ENCODE assay signal across 12 cellular contexts in the genomic region with DNA sequence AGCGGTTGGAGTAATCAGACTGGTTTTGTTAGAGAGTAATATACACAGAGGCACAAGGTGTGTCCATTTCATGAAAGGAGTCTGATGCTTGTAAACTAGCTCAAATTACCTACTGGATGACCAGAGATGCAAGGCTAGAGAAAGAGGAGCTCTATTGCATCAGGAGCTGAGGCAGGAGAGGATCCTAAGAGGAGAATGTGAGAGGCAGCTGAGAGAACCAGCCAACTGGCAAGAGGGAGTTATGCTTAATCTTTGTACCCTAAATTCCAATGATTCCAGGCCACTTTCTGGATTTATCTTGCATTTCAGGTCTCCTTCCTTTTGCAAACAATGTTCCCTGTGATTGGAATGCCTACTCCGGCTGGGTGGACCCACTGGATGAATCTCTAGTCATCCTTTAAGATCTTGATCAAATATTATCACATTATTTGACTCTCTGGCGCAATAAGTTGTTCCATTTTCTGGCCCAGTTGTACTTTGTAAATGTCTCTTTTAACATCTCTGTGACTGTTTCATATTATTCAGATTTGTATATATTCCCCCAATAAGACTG. TPM values are rescaled to one million over a fixed set of nuclear protein-coding genes. Genes with fewer than 3 reads are reported as not detected.
DNase-seq lines count a peak whose midpoint lies in the region; ATAC-seq, FAIRE-seq and TF ChIP-seq lines count a peak whose summit lies in the region.
"Had no signal": no experiment of that assay in that cellular context is flagged by ENCODE, and none has a peak within 500 bp of the region (broad histone marks: within the 10 kb centered on the region; RNA-seq: fewer than 3 reads in every experiment).

No MANE protein-coding gene starts in this region.

- peak; percentile 93 to 98 for ATAC-seq in A549
- ATAC-seq in left lung, result peak; percentile 71
- ATAC-seq in sciatic nerve, result no peak
- ATAC-seq in psoas muscle, result no peak
- ATAC-seq: activated T-helper 17 cell treated with anti-CD3 and anti-CD28 coated beads, Interleukin-2, amount 50 U/mL, for 72 hours had no signal

- TF ChIP-seq RAD21 in A549 (conservative IDR thresholded peaks at IDR 0.05 in 1 of 2, IDR thresholded peaks at IDR 0.05 in 1 of 2), result peak in 1 of 2 experiments; percentile 60; a peak in 3 of 5 replicates

- H3K4me3 ChIP-seq in A549, result no peak overlapping the region; the same call in 2 of the 3 replicates
- peak overlapping the region; percentile 12 for H3K4me3 ChIP-seq in adipocyte (ENCODE audit: low read length)
- no peak overlapping the region for H3K4me3 ChIP-seq in left lung
- no peak overlapping the region for H3K4me3 ChIP-seq in HAP-1
- H3K4me3 ChIP-seq in psoas muscle, result no peak overlapping the region
- H3K4me3 ChIP-seq: vagina had no signal

- 14% methylated on average over 3 of the region's 3 CpGs for WGBS in A549 (ENCODE audit: missing lambda C conversion rate)
- 80 to 85% (median 82%) methylated on average over 3 of the region's 3 CpGs for WGBS in psoas muscle, 3 donors

- intact Hi-C loops in left lung (cut with DNase I) (no loop called here), sciatic nerve (cut with DNase I) (no loop called here), psoas muscle (cut with DNase I) (no loop called here)

- H3K4me1 ChIP-seq in A549 (peaks cover 66% of the 10 kb centered on the region), adipocyte (ENCODE audit: control insufficient read depth, insufficient read depth, low read length) (peaks cover 11% of the 10 kb centered on the region), left lung (peaks cover 8 to 42% of the 10 kb centered on the region in 2 donors), HAP-1 (no peaks in the 10 kb centered on the region), psoas muscle (no peaks in the 10 kb centered on the region)
- H3K4me1 ChIP-seq: vagina had no signal

- peak overlapping the region; percentile 22 for H3K9ac ChIP-seq in adipocyte (ENCODE audit: low read length)

- FAIRE-seq in A549 (lab: Jason Lieb, UNC), result peak; percentile 94

- TF ChIP-seq CTCF in A549 (IDR thresholded peaks at IDR 0.05), result no peak
- no peak for TF ChIP-seq CTCF in left lung (IDR thresholded peaks at IDR 0.05)
- no peak for TF ChIP-seq CTCF in psoas muscle (IDR thresholded peaks at IDR 0.05)

- DNase-seq in A549 (ENCODE audit: low read depth in 1 of 2, low spot score in 1 of 2) (peak; percentile 33 to 93), HuH-7 (ENCODE audit: low spot score) (peak; percentile 16), adipocyte (ENCODE audit: low read depth) (peak; percentile 65), left lung (no peak), NCI-H1436 treated with DMSO at 0.1 percent for 48 hours (lab: John Stamatoyannopoulos, UW) (no peak), sciatic nerve (ENCODE audit: low spot score) (no peak), HAP-1 (ENCODE audit: low spot score in 2 of 2) (no peak), psoas muscle (no peak)
- DNase-seq: endodermal cell, hippocampal formation had no signal

- POLR2A ChIA-PET in A549 (lab: Yijun Ruan, JAX), result interaction anchor here (0.9 to 2.3 kb wide), 5 partner anchors 24 to 64 kb away, joined by 3 to 22 read pairs (median 8); a partner anchor contains a TSS

- no peak for TF ChIP-seq POLR2A in A549 (IDR thresholded peaks at IDR 0.05; ENCODE audit: low read length)

- H3K27me3 ChIP-seq in adipocyte (replicated peaks; ENCODE audit: control insufficient read depth, insufficient read depth, low read length), result no peaks in the 10 kb centered on the region
- no peaks in the 10 kb centered on the region for H3K27me3 ChIP-seq in left lung
- no peaks in the 10 kb centered on the region for H3K27me3 ChIP-seq in HAP-1 (ENCODE audit: low read depth)
- no peaks in the 10 kb centered on the region for H3K27me3 ChIP-seq in psoas muscle (ENCODE audit: insufficient read depth in 3 of 3, low read length in 2 of 3)
- H3K27me3 ChIP-seq: vagina had no signal

- peak; percentile 92 to 93; a peak in 4 of 5 replicates for TF ChIP-seq EP300 in A549 (IDR thresholded peaks at IDR 0.05)

- H3K9me3 ChIP-seq in A549 (no peaks in the 10 kb centered on the region), adipocyte (ENCODE audit: control insufficient read depth, low read length) (no peaks in the 10 kb centered on the region), left lung (no peaks in the 10 kb centered on the region), HAP-1 (no peaks in the 10 kb centered on the region), psoas muscle (no peaks in the 10 kb centered on the region)
- H3K9me3 ChIP-seq: vagina had no signal

- peak overlapping the region; percentile 85 to 93 for H3K27ac ChIP-seq in A549
- peak overlapping the region in 1 of 2 donors; percentile 31 for H3K27ac ChIP-seq in left lung
- no peak overlapping the region for H3K27ac ChIP-seq in psoas muscle
- H3K27ac ChIP-seq: vagina had no signal

- H3K36me3 ChIP-seq in adipocyte (ENCODE audit: control insufficient read depth, insufficient read depth, low read length, severe bottlenecking) (no peaks in the 10 kb centered on the region), left lung (no peaks in the 10 kb centered on the region), HAP-1 (replicated peaks) (no peaks in the 10 kb centered on the region), psoas muscle (ENCODE audit: insufficient read depth in 1 of 2, low read depth in 1 of 2) (no peaks in the 10 kb centered on the region)
- H3K36me3 ChIP-seq: vagina had no signal

- in situ Hi-C loops in HAP-1 (cut with MboI; ENCODE audit: low sequenced_read_pairs), result no loop called here

- CTCF ChIA-PET in A549 (lab: Yijun Ruan, JAX), result interaction anchor here (0.8 to 1.2 kb wide), 5 partner anchors 17 to 172 kb away, joined by 3 to 5 read pairs (median 3); no protein-coding TSS in a partner anchor

- peak overlapping the region; percentile 74 for H3K4me2 ChIP-seq in A549

TF ChIP-seq in A549, 52 proteins besides CTCF, POLR2A, EP300 and RAD21 (continues in another document):
- TF ChIP-seq SMC3 (IDR thresholded peaks at IDR 0.05), result peak; percentile 51
- no peak for TF ChIP-seq HEYL (CRISPR knock-in tag; IDR thresholded peaks at IDR 0.05)
- TF ChIP-seq GATA3 (IDR thresholded peaks at IDR 0.05; ENCODE audit: borderline replicate concordance), result peak; percentile 65
- no peak for TF ChIP-seq HDAC2 (IDR thresholded peaks at IDR 0.05)
- TF ChIP-seq, protein P1, sequence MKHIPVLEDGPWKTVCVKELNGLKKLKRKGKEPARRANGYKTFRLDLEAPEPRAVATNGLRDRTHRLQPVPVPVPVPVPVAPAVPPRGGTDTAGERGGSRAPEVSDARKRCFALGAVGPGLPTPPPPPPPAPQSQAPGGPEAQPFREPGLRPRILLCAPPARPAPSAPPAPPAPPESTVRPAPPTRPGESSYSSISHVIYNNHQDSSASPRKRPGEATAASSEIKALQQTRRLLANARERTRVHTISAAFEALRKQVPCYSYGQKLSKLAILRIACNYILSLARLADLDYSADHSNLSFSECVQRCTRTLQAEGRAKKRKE (CRISPR knock-in tag; IDR thresholded peaks at IDR 0.05; ENCODE audit: low read depth), result no peak
- TF ChIP-seq EHMT2 (IDR thresholded peaks at IDR 0.05; ENCODE audit: low read depth), result no peak
- TF ChIP-seq ZC3H11A (IDR thresholded peaks at IDR 0.05), result no peak
- no peak for TF ChIP-seq HOXB13 (CRISPR knock-in tag; IDR thresholded peaks at IDR 0.05; ENCODE audit: low read depth)
- TF ChIP-seq CHD4 (IDR thresholded peaks at IDR 0.05; ENCODE audit: borderline replicate concordance), result no peak
- TF ChIP-seq KDM1A (IDR thresholded peaks at IDR 0.05; ENCODE audit: low read depth), result no peak
- peak; percentile 29; the same call in 1 of the 2 replicates for TF ChIP-seq FOSL2 (IDR thresholded peaks at IDR 0.05)
- TF ChIP-seq FOSL2 (CRISPR knock-in tag; IDR thresholded peaks at IDR 0.05), result peak; percentile 56
- TF ChIP-seq CEBPB (IDR thresholded peaks at IDR 0.05), result peak; percentile 23 to 75; a peak in 3 of 4 replicates
- no peak for TF ChIP-seq MYC (IDR thresholded peaks at IDR 0.05; ENCODE audit: borderline replicate concordance, low read length)
- no peak for TF ChIP-seq CHD2 (IDR thresholded peaks at IDR 0.05; ENCODE audit: low read length, partially characterized antibody)
- no peak for TF ChIP-seq RCOR1 (IDR thresholded peaks at IDR 0.05; ENCODE audit: low read depth, low read length)
- TF ChIP-seq, protein P2, sequence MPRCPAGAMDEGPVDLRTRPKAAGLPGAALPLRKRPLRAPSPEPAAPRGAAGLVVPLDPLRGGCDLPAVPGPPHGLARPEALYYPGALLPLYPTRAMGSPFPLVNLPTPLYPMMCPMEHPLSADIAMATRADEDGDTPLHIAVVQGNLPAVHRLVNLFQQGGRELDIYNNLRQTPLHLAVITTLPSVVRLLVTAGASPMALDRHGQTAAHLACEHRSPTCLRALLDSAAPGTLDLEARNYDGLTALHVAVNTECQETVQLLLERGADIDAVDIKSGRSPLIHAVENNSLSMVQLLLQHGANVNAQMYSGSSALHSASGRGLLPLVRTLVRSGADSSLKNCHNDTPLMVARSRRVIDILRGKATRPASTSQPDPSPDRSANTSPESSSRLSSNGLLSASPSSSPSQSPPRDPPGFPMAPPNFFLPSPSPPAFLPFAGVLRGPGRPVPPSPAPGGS (IDR thresholded peaks at IDR 0.05), result peak; percentile 92
- no peak for TF ChIP-seq ESRRA (IDR thresholded peaks at IDR 0.05; ENCODE audit: borderline replicate concordance, low read length)
- TF ChIP-seq HOXA7 (CRISPR knock-in tag; IDR thresholded peaks at IDR 0.05), result no peak
- TF ChIP-seq RFX5 (IDR thresholded peaks at IDR 0.05), result no peak
- TF ChIP-seq JUNB (IDR thresholded peaks at IDR 0.05), result peak; percentile 62
- TF ChIP-seq, protein P3, sequence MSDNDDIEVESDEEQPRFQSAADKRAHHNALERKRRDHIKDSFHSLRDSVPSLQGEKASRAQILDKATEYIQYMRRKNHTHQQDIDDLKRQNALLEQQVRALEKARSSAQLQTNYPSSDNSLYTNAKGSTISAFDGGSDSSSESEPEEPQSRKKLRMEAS (IDR thresholded peaks at IDR 0.05), result no peak
- no peak for TF ChIP-seq MAFK (IDR thresholded peaks at IDR 0.05; ENCODE audit: partially characterized antibody)
- TF ChIP-seq NPAS2 (CRISPR knock-in tag; IDR thresholded peaks at IDR 0.05; ENCODE audit: borderline replicate concordance), result no peak
- no peak for TF ChIP-seq NFE2L2 (conservative IDR thresholded peaks at IDR 0.05; ENCODE audit: low read length)
- TF ChIP-seq CBX8 (IDR thresholded peaks at IDR 0.05), result no peak
- no peak for TF ChIP-seq PHF8 (IDR thresholded peaks at IDR 0.05; ENCODE audit: borderline replicate concordance, low read depth)

RNA-seq across cellular contexts. Expression of a gene that starts 57.5 kb away (rescaled TPM):
- polyA plus RNA-seq in A549 (2011; rRNA removed), result 105 and 149 TPM in 2 replicates
- polyA plus RNA-seq in A549 (2012; cell fraction: cytosol; rRNA removed), result 21.5 and 22.9 TPM in 2 replicates
- polyA plus RNA-seq in A549 (2012; cell fraction: nucleus; rRNA removed), result 9.2 and 10.1 TPM in 2 replicates
- 70.4 to 83.1 TPM (median 76.3 TPM) in 3 replicates for polyA plus RNA-seq in A549 (2017; fragmentation: RNase III; extraction: RNeasy Plus Mini Kit Qiagen cat#74134 plus additional on column Dnase treatment)
- 55.8 and 66.5 TPM in 2 replicates for polyA minus RNA-seq in A549 (2011; rRNA and poly(A)+ RNA removed)
- total RNA-seq in left lung, result 100 to 1,000 TPM; 119 to 138 TPM
- total RNA-seq in sciatic nerve, result 166 TPM
- 10 to 100 TPM; 28.5 to 48.1 (median 34.1) TPM for total RNA-seq in psoas muscle
- polyA plus RNA-seq in psoas muscle, result 10 to 100 TPM; 16.5 to 52.6 (median 27.4) TPM

Comparison
In these comparisons a context has a peak if more than half of its experiments do, and no peak if none do; other contexts are left out.
1. ATAC-seq: peak in A549 (2 of 2) and left lung (single experiment); none in sciatic nerve (single experiment) and psoas muscle (0 of 4).
2. DNase-seq: peak in A549 (2 of 2), HuH-7 (single experiment) and adipocyte (single experiment); none in left lung (0 of 2), NCI-H1436 treated with DMSO at 0.1 percent for 48 hours (single experiment), sciatic nerve (single experiment), HAP-1 (0 of 2) and psoas muscle (0 of 2).